In genomic region chr6:87473419-87473903, GRCh38 we compare ENCODE assay signal across 8 cellular contexts. TPM values are rescaled to one million over a fixed set of nuclear protein-coding genes. Genes with fewer than 3 reads are reported as not detected.
DNase-seq lines count a peak whose midpoint lies in the region; ATAC-seq, FAIRE-seq and TF ChIP-seq lines count a peak whose summit lies in the region.

No MANE protein-coding gene starts in this region.

- ATAC-seq in HG03280 (IDR thresholded peaks at IDR 0.05; ENCODE audit: unreplicated experiment) (peak; percentile 64), left colon (peak; percentile 72)
- peak; percentile 85 for ATAC-seq in stimulated activated naive CD8-positive, alpha-beta T cell treated with anti-CD3 and anti-CD28 coated beads, Interleukin-15, amount 100 ng/mL, for 72 hours

- no peaks in the 10 kb centered on the region for H3K27me3 ChIP-seq in Caco-2 (replicated peaks; ENCODE audit: control insufficient read depth, insufficient read depth, low read length)

- H3K27me3 Mint-ChIP-seq in Caco-2 (ENCODE audit: insufficient read depth, unreplicated experiment) = no peaks in the 10 kb centered on the region
- H3K27me3 Mint-ChIP-seq in stimulated activated naive CD8-positive, alpha-beta T cell treated with anti-CD3 and anti-CD28 coated beads, Interleukin-15, amount 100 ng/mL, for 72 hours = peaks cover 2% of the 10 kb centered on the region

- H3K36me3 ChIP-seq in Caco-2 (ENCODE audit: control insufficient read depth, insufficient read depth, low read length) = no peaks in the 10 kb centered on the region

- H3K4me3 ChIP-seq in Caco-2 (ENCODE audit: low read depth, low read length) (peak overlapping the region; percentile 84), cardiac fibroblast (replicated peaks in 1 of 2; ENCODE audit: low read depth in 2 of 2, low read length in 2 of 2) (peak overlapping the region; percentile 75 to 85)

- TF ChIP-seq CTCF in Caco-2 (IDR thresholded peaks at IDR 0.05; ENCODE audit: insufficient read depth in 1 of 2, low read depth in 1 of 2, low read length in 1 of 2, severe bottlenecking in 1 of 2, unreplicated experiment in 1 of 2) (no peak), cardiac fibroblast (IDR thresholded peaks at IDR 0.05; ENCODE audit: low read depth, low read length) (no peak)

- peak overlapping the region; percentile 93 for H3K27ac Mint-ChIP-seq in Caco-2 (ENCODE audit: unreplicated experiment)
- H3K27ac Mint-ChIP-seq in stimulated activated naive CD8-positive, alpha-beta T cell treated with anti-CD3 and anti-CD28 coated beads, Interleukin-15, amount 100 ng/mL, for 72 hours = peak overlapping the region; percentile 98 to 99

- FAIRE-seq in GM19239 (lab: Jason Lieb, UNC) = peak; percentile 86
- FAIRE-seq in RCC 7860 (lab: Jason Lieb, UNC) = no peak

- intact Hi-C loops in Caco-2 (cut with micrococcal nuclease; ENCODE audit: unreplicated experiment) (loop anchor here (1.0 to 10.0 kb wide), 6 partner anchors 66 to 409 kb away; partner anchors contain the start of genes CFAP206, SMIM8 and ZNF292), left colon (cut with DNase I, micrococcal nuclease) (no loop called here)

- DNase-seq in Caco-2 = peak; percentile 28 to 38
- peak; percentile 36 for DNase-seq in GM19239 (ENCODE audit: insufficient read length, low spot score)
- DNase-seq in RCC 7860 (ENCODE audit: low spot score) = peak; percentile 14
- peak; percentile 61 to 63 for DNase-seq in cardiac fibroblast (ENCODE audit: low read depth in 2 of 2)
- DNase-seq in left colon = peak; percentile 46 to 54
- peak in 1 of 2 donors; percentile 11 for DNase-seq in stimulated activated naive CD8-positive, alpha-beta T cell treated with anti-CD3 and anti-CD28 coated beads, Interleukin-15, amount 100 ng/mL, for 72 hours
- no peak for DNase-seq in cerebellar nuclear complex (lab: John Stamatoyannopoulos, UW)

- peak overlapping the region; percentile 84 for H3K4me3 Mint-ChIP-seq in Caco-2 (ENCODE audit: unreplicated experiment)
- peak overlapping the region; percentile 96 to 98 for H3K4me3 Mint-ChIP-seq in stimulated activated naive CD8-positive, alpha-beta T cell treated with anti-CD3 and anti-CD28 coated beads, Interleukin-15, amount 100 ng/mL, for 72 hours

- POLR2A ChIA-PET in Caco-2 (lab: Charles Lee) = no interaction called here

- H3K36me3 Mint-ChIP-seq in Caco-2 (ENCODE audit: insufficient read depth, unreplicated experiment) = no peaks in the 10 kb centered on the region

- BruUV-seq in Caco-2 (replicated peaks; lab: Mats Ljungman, UMichigan) = no TSS peak

- H3K4me1 ChIP-seq in Caco-2 = no peaks in the 10 kb centered on the region

- no peaks in the 10 kb centered on the region for H3K4me1 Mint-ChIP-seq in Caco-2 (ENCODE audit: low read depth, unreplicated experiment)
- H3K4me1 Mint-ChIP-seq in stimulated activated naive CD8-positive, alpha-beta T cell treated with anti-CD3 and anti-CD28 coated beads, Interleukin-15, amount 100 ng/mL, for 72 hours = peaks cover 14% of the 10 kb centered on the region

- no peaks in the 10 kb centered on the region for H3K9me3 ChIP-seq in Caco-2

- H3K9me3 Mint-ChIP-seq in Caco-2 (ENCODE audit: unreplicated experiment) = no peaks in the 10 kb centered on the region
- H3K9me3 Mint-ChIP-seq in stimulated activated naive CD8-positive, alpha-beta T cell treated with anti-CD3 and anti-CD28 coated beads, Interleukin-15, amount 100 ng/mL, for 72 hours = no peaks in the 10 kb centered on the region

- CTCF ChIA-PET in Caco-2 (lab: Charles Lee) = interaction anchor here (0.6 kb wide), 1 partner anchor 21 kb away, joined by 4 read pairs; no protein-coding TSS in a partner anchor

RNA-seq across cellular contexts. Expression of gene SLC35A1, which starts 0.7 kb away (rescaled TPM):
- total RNA-seq in Caco-2 (2022) (12.3 and 12.7 TPM in 2 replicates), left colon (10 to 100 TPM; 44.1 to 47.2 TPM)

Comparison
In these comparisons a context has a peak if more than half of its experiments do, and no peak if none do; other contexts are left out.
1. DNase-seq: peak in Caco-2 (2 of 2), GM19239 (single experiment), RCC 7860 (single experiment), cardiac fibroblast (2 of 2) and left colon (2 of 2); none in cerebellar nuclear complex (0 of 2).
2. Peak in every context shown above with its lines, with median percentiles within 50 percentile points of each other: ATAC-seq.